In genomic region chr7:104963991-104964385, GRCh38 we compare ENCODE assay signal across 11 cellular contexts. TPM values are rescaled to one million over a fixed set of nuclear protein-coding genes. Genes with fewer than 3 reads are reported as not detected.
DNase-seq lines count a peak whose midpoint lies in the region; ATAC-seq, FAIRE-seq and TF ChIP-seq lines count a peak whose summit lies in the region.
"Had no signal": no experiment of that assay in that cellular context is flagged by ENCODE, and none has a peak within 500 bp of the region (broad histone marks: within the 10 kb centered on the region; RNA-seq: fewer than 3 reads in every experiment).

No MANE protein-coding gene starts in this region.

- ATAC-seq in A549: peak; percentile 55 to 75; a peak in 5 of 6 replicates
- ATAC-seq: activated naive CD4-positive, alpha-beta T cell treated with anti-CD3 and anti-CD28 coated beads, Interleukin-2, amount 50 U/mL, for 72 hours; right cardiac atrium had no signal

- 37% methylated on average over 3 of the region's 3 CpGs for WGBS in A549 (ENCODE audit: missing lambda C conversion rate)

- peak overlapping the region; percentile 58 to 79 for H3K27ac ChIP-seq in A549
- peak overlapping the region; percentile 62 to 66 for H3K27ac ChIP-seq in ascending aorta

- TF ChIP-seq EP300 in A549 (IDR thresholded peaks at IDR 0.05): no peak

- H3K27me3 ChIP-seq in ascending aorta: no peaks in the 10 kb centered on the region

- H3K36me3 ChIP-seq in ascending aorta: no peaks in the 10 kb centered on the region

- H3K4me2 ChIP-seq in A549: peak overlapping the region; percentile 17; the same call in 1 of the 3 replicates

- TF ChIP-seq CTCF in A549 (IDR thresholded peaks at IDR 0.05): no peak
- TF ChIP-seq CTCF in ascending aorta (IDR thresholded peaks at IDR 0.05): no peak

- H3K4me3 ChIP-seq in A549 (no peak overlapping the region), ascending aorta (no peak overlapping the region)

- peaks cover 21% of the 10 kb centered on the region for H3K4me1 ChIP-seq in A549
- peaks cover 10 to 63% of the 10 kb centered on the region in 2 donors for H3K4me1 ChIP-seq in ascending aorta

- peak in 1 of 2 experiments; percentile 74 for DNase-seq in A549 (ENCODE audit: low read depth in 1 of 2, low spot score in 1 of 2)
- peak; percentile 80 for DNase-seq in H4 (ENCODE audit: low spot score)
- DNase-seq in ascending aorta (ENCODE audit: low spot score in 2 of 2): no peak
- peak; percentile 84 for DNase-seq in iris pigment epithelial cell (ENCODE audit: low read depth)
- DNase-seq in glomerular visceral epithelial cell (ENCODE audit: extremely low spot score): no peak
- no peak for DNase-seq in ecto neural progenitor cell (ENCODE audit: low spot score)
- DNase-seq in iPS-NIHi11 (ENCODE audit: low spot score): no peak
- no peak for DNase-seq in NK-92 treated with Interleukin-12 subunit alpha and Interleukin-12 subunit beta, amount 100 ng/mL, for 24 hours (lab: John Stamatoyannopoulos, UW)

- no peak for FAIRE-seq in A549 (lab: Jason Lieb, UNC)
- FAIRE-seq: GM18507 had no signal

- CTCF ChIA-PET in A549 (lab: Yijun Ruan, JAX): no interaction called here

- POLR2A ChIA-PET in A549 (lab: Yijun Ruan, JAX): interaction anchor here (0.6 kb wide), 1 partner anchor 19 kb away, joined by 3 read pairs; no protein-coding TSS in a partner anchor

- H3K9me3 ChIP-seq in A549: no peaks in the 10 kb centered on the region
- H3K9me3 ChIP-seq in ascending aorta: no peaks in the 10 kb centered on the region

- intact Hi-C loops in ascending aorta (cut with DNase I): no loop called here

- TF ChIP-seq POLR2A in A549 (IDR thresholded peaks at IDR 0.05; ENCODE audit: low read length): no peak

- TF ChIP-seq RAD21 in A549 (conservative IDR thresholded peaks at IDR 0.05 in 1 of 2, IDR thresholded peaks at IDR 0.05 in 1 of 2): no peak

TF ChIP-seq in A549, 52 proteins besides CTCF, POLR2A, EP300 and RAD21:
- TF ChIP-seq REST (IDR thresholded peaks at IDR 0.05) (no peak), TFCP2L1 (CRISPR knock-in tag; IDR thresholded peaks at IDR 0.05) (peak; percentile 85; the same call in 1 of the 2 replicates), FOXS1 (CRISPR knock-in tag; IDR thresholded peaks at IDR 0.05) (peak; percentile 94; the same call in 1 of the 2 replicates), NPAS2 (CRISPR knock-in tag; IDR thresholded peaks at IDR 0.05; ENCODE audit: borderline replicate concordance) (peak; percentile 81), MAFK (IDR thresholded peaks at IDR 0.05; ENCODE audit: partially characterized antibody) (peak; percentile 98), ZSCAN20 (CRISPR knock-in tag; IDR thresholded peaks at IDR 0.05) (peak; percentile 98), HOXB5 (CRISPR knock-in tag; IDR thresholded peaks at IDR 0.05) (peak; percentile 99), MAX (IDR thresholded peaks at IDR 0.05) (0 out of 2 replicates have a peak, but pooled peaks have one; percentile 17), BHLHE40 (IDR thresholded peaks at IDR 0.05; ENCODE audit: low read depth, low read length) (no peak), BCL3 (IDR thresholded peaks at IDR 0.05) (no peak), FOSL2 (IDR thresholded peaks at IDR 0.05) (no peak), FOSL2 (CRISPR knock-in tag; IDR thresholded peaks at IDR 0.05) (peak; percentile 75), HEYL (CRISPR knock-in tag; IDR thresholded peaks at IDR 0.05) (peak; percentile 90), ATOH8 (CRISPR knock-in tag; IDR thresholded peaks at IDR 0.05; ENCODE audit: low read depth) (peak; percentile 100), KDM1A (IDR thresholded peaks at IDR 0.05; ENCODE audit: low read depth) (no peak), HOXA7 (CRISPR knock-in tag; IDR thresholded peaks at IDR 0.05) (peak; percentile 79; the same call in 1 of the 2 replicates), EHF (CRISPR knock-in tag; IDR thresholded peaks at IDR 0.05) (peak; percentile 98), HOXB13 (CRISPR knock-in tag; IDR thresholded peaks at IDR 0.05; ENCODE audit: low read depth) (peak; percentile 98), RARB (CRISPR knock-in tag; IDR thresholded peaks at IDR 0.05) (peak; percentile 87), NFE2L2 (conservative IDR thresholded peaks at IDR 0.05; ENCODE audit: low read length) (peak; percentile 94), ESRRA (IDR thresholded peaks at IDR 0.05; ENCODE audit: borderline replicate concordance, low read length) (no peak)

RNA-seq across cellular contexts. Expression of gene KMT2E, which starts 50.0 kb away (rescaled TPM):
- polyA plus RNA-seq in A549 (2011; rRNA removed): 9.4 and 30.2 TPM in 2 replicates
- polyA plus RNA-seq in A549 (2012; cell fraction: cytosol; rRNA removed): 3.6 and 4.6 TPM in 2 replicates
- 4.9 and 13.6 TPM in 2 replicates for polyA plus RNA-seq in A549 (2012; cell fraction: nucleus; rRNA removed)
- 17.2 to 23.4 TPM (median 19.3 TPM) in 3 replicates for polyA plus RNA-seq in A549 (2017; fragmentation: RNase III; extraction: RNeasy Plus Mini Kit Qiagen cat#74134 plus additional on column Dnase treatment)
- 56.7 and 57.6 TPM in 2 replicates for polyA minus RNA-seq in A549 (2011; rRNA and poly(A)+ RNA removed)
- total RNA-seq in H4 (2014; rRNA removed; shearing (Covaris generic)): 19.4 and 38.2 TPM in 2 replicates
- 43.0 TPM for total RNA-seq in ascending aorta

Comparison
In these comparisons a context has a peak if more than half of its experiments do, and no peak if none do; other contexts are left out.
1. DNase-seq: peak in H4 (single experiment) and iris pigment epithelial cell (single experiment); none in ascending aorta (0 of 2), glomerular visceral epithelial cell (single experiment), ecto neural progenitor cell (single experiment), iPS-NIHi11 (single experiment) and NK-92 treated with Interleukin-12 subunit alpha and Interleukin-12 subunit beta, amount 100 ng/mL, for 24 hours (single experiment).